ENCODE assay signal across 8 cellular contexts in the genomic region with DNA sequence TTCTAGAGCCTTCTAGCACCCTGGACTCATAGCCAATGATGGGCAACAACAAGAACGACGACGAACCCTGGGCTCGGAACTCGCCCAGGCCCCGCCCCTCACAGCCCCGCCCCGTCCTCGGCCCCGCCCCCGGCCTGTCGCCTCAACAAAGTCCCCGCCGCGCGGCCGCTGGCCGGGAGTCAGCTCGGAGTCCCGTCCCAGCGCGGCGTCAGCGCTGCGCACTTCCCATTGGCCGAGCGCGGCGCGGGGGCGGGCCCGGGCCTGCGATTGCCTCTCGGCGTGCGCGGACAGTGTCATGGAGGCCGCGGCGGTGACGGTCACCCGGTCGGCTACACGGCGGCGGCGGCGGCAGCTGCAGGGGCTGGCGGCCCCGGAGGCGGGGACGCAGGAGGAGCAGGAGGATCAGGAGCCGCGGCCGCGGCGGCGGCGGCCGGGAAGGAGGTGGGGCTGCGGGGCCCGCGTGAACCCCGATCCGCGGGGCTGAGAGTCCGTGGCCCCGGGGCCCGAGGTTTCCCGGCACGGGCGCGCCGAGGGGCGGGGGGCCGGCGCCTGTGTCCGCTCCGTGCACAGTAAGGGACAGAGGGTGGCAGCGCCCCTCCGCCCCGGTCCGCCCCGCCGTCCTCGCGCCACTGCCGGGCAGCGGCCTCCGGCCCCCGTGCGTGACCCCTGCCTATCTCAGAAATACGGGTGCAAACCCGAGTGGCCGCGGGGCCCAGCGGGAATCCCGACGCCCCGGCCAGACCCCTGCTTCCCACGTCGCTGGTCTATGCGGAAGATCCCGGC. TPM values are rescaled to one million over a fixed set of nuclear protein-coding genes. Genes with fewer than 3 reads are reported as not detected.
DNase-seq lines count a peak whose midpoint lies in the region; ATAC-seq and TF ChIP-seq lines count a peak whose summit lies in the region.

A gene with protein sequence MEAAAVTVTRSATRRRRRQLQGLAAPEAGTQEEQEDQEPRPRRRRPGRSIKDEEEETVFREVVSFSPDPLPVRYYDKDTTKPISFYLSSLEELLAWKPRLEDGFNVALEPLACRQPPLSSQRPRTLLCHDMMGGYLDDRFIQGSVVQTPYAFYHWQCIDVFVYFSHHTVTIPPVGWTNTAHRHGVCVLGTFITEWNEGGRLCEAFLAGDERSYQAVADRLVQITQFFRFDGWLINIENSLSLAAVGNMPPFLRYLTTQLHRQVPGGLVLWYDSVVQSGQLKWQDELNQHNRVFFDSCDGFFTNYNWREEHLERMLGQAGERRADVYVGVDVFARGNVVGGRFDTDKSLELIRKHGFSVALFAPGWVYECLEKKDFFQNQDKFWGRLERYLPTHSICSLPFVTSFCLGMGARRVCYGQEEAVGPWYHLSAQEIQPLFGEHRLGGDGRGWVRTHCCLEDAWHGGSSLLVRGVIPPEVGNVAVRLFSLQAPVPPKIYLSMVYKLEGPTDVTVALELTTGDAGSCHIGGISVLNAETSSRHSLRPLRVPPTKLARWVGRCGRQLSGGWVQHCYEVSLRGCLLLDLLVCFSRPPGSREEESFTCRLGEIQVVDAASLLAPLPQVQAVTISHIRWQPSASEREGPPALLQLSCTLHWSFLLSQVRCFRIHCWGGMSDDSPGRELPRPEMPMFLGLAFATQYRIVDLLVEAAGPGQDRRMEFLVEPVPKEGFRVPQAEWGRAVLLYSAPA (plus strand): TSS at position 175 of the 783 bp plus-strand sequence. CDS start 121 bp downstream, at position 296.

- TF ChIP-seq POLR2A in Raji (IDR thresholded peaks at IDR 0.05; ENCODE audit: insufficient read depth, low read depth, low read length), result 0 out of 2 replicates have a peak, but pooled peaks have one; percentile 15

- no peaks in the 10 kb centered on the region for H3K36me3 Mint-ChIP-seq in natural killer cell treated with Interleukin-12 subunit alpha and Interleukin-12 subunit beta and Interleukin-15 and Interleukin-18, amount 100 ng/mL, for 72 hours

- peak within 1 kb of the TSS; percentile 88 for H3K4me3 Mint-ChIP-seq in natural killer cell treated with Interleukin-12 subunit alpha and Interleukin-12 subunit beta and Interleukin-15 and Interleukin-18, amount 100 ng/mL, for 72 hours

- H3K27me3 ChIP-seq in DOHH2 (ENCODE audit: control insufficient read depth, low read length), result peaks cover 5% of the 10 kb centered on the region; the same call in 1 of the 2 replicates
- H3K27me3 ChIP-seq in Loucy (ENCODE audit: insufficient read depth, low read length, poor library complexity, severe bottlenecking), result no peaks in the 10 kb centered on the region

- H3F3A ChIP-seq in DOHH2 (ENCODE audit: control insufficient read depth, insufficient read depth) (no peaks in the 10 kb centered on the region), Loucy (ENCODE audit: low read depth) (no peaks in the 10 kb centered on the region)

- no peaks in the 10 kb centered on the region for H3K9me3 ChIP-seq in DOHH2 (ENCODE audit: control insufficient read depth, insufficient read depth, low read length)
- no peaks in the 10 kb centered on the region for H3K9me3 ChIP-seq in Loucy (ENCODE audit: insufficient read depth, low read depth, low read length)

- H3K4me2 ChIP-seq in DOHH2 (ENCODE audit: low read length), result peak within 1 kb of the TSS; percentile 68
- peak within 1 kb of the TSS; percentile 72 for H3K4me2 ChIP-seq in Loucy (ENCODE audit: low read depth, low read length, poor library complexity, severe bottlenecking)

- DNase-seq in H4 (ENCODE audit: low spot score), result peak; percentile 98
- peak; percentile 90 for DNase-seq in activated T-helper 9 cell treated with anti-CD3 and anti-CD28 coated beads, Interleukin-2, amount 50 U/mL, for 16 hours (ENCODE audit: low read depth)
- peak; percentile 76 for DNase-seq in fibroblast of the aortic adventitia (ENCODE audit: low read depth)
- peak; percentile 97 for DNase-seq in natural killer cell treated with Interleukin-12 subunit alpha and Interleukin-12 subunit beta and Interleukin-15 and Interleukin-18, amount 100 ng/mL, for 72 hours (ENCODE audit: low spot score)
- peak; percentile 78 to 91 (median 88) for DNase-seq in stimulated activated naive CD4-positive, alpha-beta T cell (lab: John Stamatoyannopoulos, UW)

- H3K36me3 ChIP-seq in DOHH2 (ENCODE audit: control insufficient read depth, low read length) (no peaks in the 10 kb centered on the region), Loucy (ENCODE audit: insufficient read depth, low read length) (peaks cover 5% of the 10 kb centered on the region; the same call in 1 of the 2 replicates)

- TF ChIP-seq CTCF in DOHH2 (IDR thresholded peaks at IDR 0.05; ENCODE audit: low read depth, low read length, poor library complexity, severe bottlenecking), result no peak
- no peak for TF ChIP-seq CTCF in Loucy (conservative IDR thresholded peaks at IDR 0.05; ENCODE audit: low read length)
- no peak for TF ChIP-seq CTCF in fibroblast of the aortic adventitia (IDR thresholded peaks at IDR 0.05; ENCODE audit: insufficient read depth, low read length)

- no peak within 1 kb of the TSS for H3K27ac ChIP-seq in DOHH2 (ENCODE audit: low read depth, low read length)

- H3K9me3 Mint-ChIP-seq in natural killer cell treated with Interleukin-12 subunit alpha and Interleukin-12 subunit beta and Interleukin-15 and Interleukin-18, amount 100 ng/mL, for 72 hours, result no peaks in the 10 kb centered on the region

- ATAC-seq in natural killer cell treated with Interleukin-12 subunit alpha and Interleukin-12 subunit beta and Interleukin-15 and Interleukin-18, amount 100 ng/mL, for 72 hours, result peak; percentile 97 to 98

- H3K27ac Mint-ChIP-seq in natural killer cell treated with Interleukin-12 subunit alpha and Interleukin-12 subunit beta and Interleukin-15 and Interleukin-18, amount 100 ng/mL, for 72 hours, result peak within 1 kb of the TSS; percentile 44 to 90

- no peaks in the 10 kb centered on the region for H3K9me2 ChIP-seq in DOHH2 (replicated peaks; ENCODE audit: control insufficient read depth, low read length)
- H3K9me2 ChIP-seq in Loucy (replicated peaks; ENCODE audit: low read depth, low read length), result no peaks in the 10 kb centered on the region

- H3K4me1 Mint-ChIP-seq in natural killer cell treated with Interleukin-12 subunit alpha and Interleukin-12 subunit beta and Interleukin-15 and Interleukin-18, amount 100 ng/mL, for 72 hours (ENCODE audit: low read depth in 2 of 2), result peaks cover 11 to 13% of the 10 kb centered on the region in 2 donors

- H3K79me2 ChIP-seq in DOHH2 (ENCODE audit: control insufficient read depth, low read length) (no peaks in the 10 kb centered on the region), Loucy (ENCODE audit: insufficient read depth, low read length) (peaks cover 11% of the 10 kb centered on the region; the same call in 1 of the 2 replicates)

- H4K20me1 ChIP-seq in DOHH2 (ENCODE audit: control insufficient read depth, insufficient read depth, low read depth, low read length) (no peaks in the 10 kb centered on the region), Loucy (ENCODE audit: insufficient read depth, low read length, poor library complexity, severe bottlenecking) (peaks cover 4% of the 10 kb centered on the region)

- H3K27me3 Mint-ChIP-seq in natural killer cell treated with Interleukin-12 subunit alpha and Interleukin-12 subunit beta and Interleukin-15 and Interleukin-18, amount 100 ng/mL, for 72 hours, result peaks cover 0 to 3% of the 10 kb centered on the region in 2 donors

- peak within 1 kb of the TSS; percentile 79 for H3K9ac ChIP-seq in Loucy (ENCODE audit: low read depth, low read length, poor library complexity, severe bottlenecking)

- H2AFZ ChIP-seq in Loucy (ENCODE audit: low read length), result peak within 1 kb of the TSS; percentile 94

- H3K4me3 ChIP-seq in DOHH2 (ENCODE audit: low read length) (peak within 1 kb of the TSS; percentile 80), Loucy (ENCODE audit: low read length, poor library complexity, severe bottlenecking) (peak within 1 kb of the TSS; percentile 77), fibroblast of the aortic adventitia (ENCODE audit: low read depth, low read length) (peak within 1 kb of the TSS; percentile 73)

- H3K4me1 ChIP-seq in DOHH2 (ENCODE audit: control insufficient read depth, low read length) (peaks cover 18% of the 10 kb centered on the region), Loucy (ENCODE audit: insufficient read depth, low read length, poor library complexity, severe bottlenecking) (peaks cover 15% of the 10 kb centered on the region)

RNA-seq across cellular contexts. Expression of the gene that starts here (rescaled TPM):
- total RNA-seq in H4 (2014; rRNA removed; shearing (Covaris generic)), result 4.3 and 6.9 TPM in 2 replicates
- 8.4 and 18.6 TPM in 2 replicates for total RNA-seq in fibroblast of the aortic adventitia (ENCODE audit: low replicate concordance)
- total RNA-seq in natural killer cell treated with Interleukin-12 subunit alpha and Interleukin-12 subunit beta and Interleukin-15 and Interleukin-18, amount 100 ng/mL, for 72 hours, result 10 to 100 TPM; 37.2 to 54.2 TPM
